In genomic region chr9:123473226-123473625, GRCh38 we compare ENCODE assay signal across 14 cellular contexts.
A peak's percentile ranks its signal among the peaks of the same experiment; 100 is the strongest.
DNase-seq lines count a peak whose midpoint lies in the region; ATAC-seq and TF ChIP-seq lines count a peak whose summit lies in the region.
"Had no signal": no experiment of that assay in that cellular context is flagged by ENCODE, and none has a peak within 500 bp of the region (broad histone marks: within the 10 kb centered on the region; RNA-seq: fewer than 3 reads in every experiment).

No MANE protein-coding gene starts in this region.

- H3K4me1 ChIP-seq in BE2C (peaks cover 6% of the 10 kb centered on the region), Peyer's patch (no peaks in the 10 kb centered on the region)
- H3K4me1 ChIP-seq: upper lobe of left lung had no signal

- TF ChIP-seq CTCF in BE2C (IDR thresholded peaks at IDR 0.05; ENCODE audit: low read depth, low read length) (no peak), Peyer's patch (IDR thresholded peaks at IDR 0.05) (no peak)

- peak; percentile 17 to 48 for ATAC-seq in left cardiac atrium

- H3K27me3 ChIP-seq in BE2C (no peaks in the 10 kb centered on the region), Peyer's patch (no peaks in the 10 kb centered on the region)
- H3K27me3 ChIP-seq: upper lobe of left lung had no signal

- H3K9me3 ChIP-seq in BE2C (no peaks in the 10 kb centered on the region), Peyer's patch (no peaks in the 10 kb centered on the region)
- H3K9me3 ChIP-seq: upper lobe of left lung had no signal

- no peak overlapping the region for H3K27ac ChIP-seq in Peyer's patch
- H3K27ac ChIP-seq: upper lobe of left lung had no signal

- intact Hi-C loops in left cardiac atrium (cut with DNase I) = no loop called here

- H3K36me3 ChIP-seq in BE2C (no peaks in the 10 kb centered on the region), Peyer's patch (no peaks in the 10 kb centered on the region)
- H3K36me3 ChIP-seq: upper lobe of left lung had no signal

- TF ChIP-seq POLR2A in Peyer's patch (IDR thresholded peaks at IDR 0.05) = no peak

- no peak overlapping the region for H3K4me3 ChIP-seq in BE2C (ENCODE audit: low read depth, low read length)
- H3K4me3 ChIP-seq in Peyer's patch = no peak overlapping the region
- H3K4me3 ChIP-seq: upper lobe of left lung had no signal

- DNase-seq in BE2C (peak; percentile 83), NCI-H1092 treated with DMSO at 0.1 percent for 48 hours (lab: John Stamatoyannopoulos, UW) (peak; percentile 53), SK-N-DZ (ENCODE audit: low spot score) (peak; percentile 79), left cardiac atrium (no peak), Peyer's patch (no peak), SKM-1 (lab: John Stamatoyannopoulos, UW; ENCODE audit: unreplicated experiment) (no peak)
- no peak for DNase-seq in activated CD4-positive, alpha-beta T cell treated with anti-CD3 and anti-CD28 coated beads for 48 hours
- DNase-seq in stimulated activated CD4-positive, alpha-beta T cell treated with anti-CD3 and anti-CD28 coated beads, Interleukin-4, amount 100 ng/mL, for 24 hours = no peak
- DNase-seq: activated CD8-positive, alpha-beta memory T cell treated with anti-CD3 and anti-CD28 coated beads for 24 hours; activated gamma-delta T cell; AML-193; effector memory CD4-positive, alpha-beta T cell; NK-92 treated with Interleukin-12 subunit alpha and Interleukin-12 subunit beta, amount 100 ng/mL, for 24 hours; upper lobe of left lung had no signal

Comparison
In these comparisons a context has a peak if more than half of its experiments do, and no peak if none do; other contexts are left out.
1. DNase-seq: peak in BE2C (single experiment), NCI-H1092 treated with DMSO at 0.1 percent for 48 hours (single experiment) and SK-N-DZ (single experiment); none in left cardiac atrium (single experiment), activated CD4-positive, alpha-beta T cell treated with anti-CD3 and anti-CD28 coated beads for 48 hours (single experiment), Peyer's patch (0 of 3), SKM-1 (single experiment) and stimulated activated CD4-positive, alpha-beta T cell treated with anti-CD3 and anti-CD28 coated beads, Interleukin-4, amount 100 ng/mL, for 24 hours (single experiment).